Comparison of ENCODE assay signal across 16 cellular contexts in the genomic region with DNA sequence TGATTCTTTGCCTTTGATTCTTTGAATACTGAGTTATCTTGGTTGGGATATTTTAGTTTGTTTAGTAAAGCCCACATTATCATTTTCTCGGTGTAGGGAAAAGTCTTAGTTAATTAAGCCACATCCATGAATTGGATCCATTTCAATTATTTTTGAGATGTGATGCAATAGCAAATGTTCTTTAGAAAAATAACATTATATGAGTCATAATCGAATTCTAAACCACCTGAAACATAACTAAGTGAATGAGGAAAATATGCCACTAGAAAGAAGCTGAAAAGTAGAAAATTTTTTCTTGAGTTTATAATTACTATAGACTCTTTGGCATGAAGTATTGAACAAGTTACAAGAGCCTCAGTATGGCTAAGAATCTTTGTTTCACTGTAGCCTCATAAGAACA. TPM values are rescaled to one million over a fixed set of nuclear protein-coding genes. Genes with fewer than 3 reads are reported as not detected.
"Had no signal": no experiment of that assay in that cellular context is flagged by ENCODE, and none has a peak within 500 bp of the region (broad histone marks: within the 10 kb centered on the region; RNA-seq: fewer than 3 reads in every experiment).

No MANE protein-coding gene starts in this region.

- H3K9me3 ChIP-seq: adrenal gland, left lung, stomach, thoracic aorta had no signal

- H3K4me1 Mint-ChIP-seq: activated CD4-positive, alpha-beta T cell treated with anti-CD3 and anti-CD28 coated beads, Interleukin-2, amount 10 ng/mL, durations not matched to agents 7 days and 5 days; activated T-helper 17 cell treated with anti-CD3 and anti-CD28 coated beads, Interleukin-2, amount 50 U/mL, for 72 hours had no signal

- H3K27ac ChIP-seq: adrenal gland, brain microvascular endothelial cell, left lung, stomach, thoracic aorta had no signal

- H3K36me3 Mint-ChIP-seq: natural killer cell treated with Interleukin-12 subunit alpha and Interleukin-12 subunit beta and Interleukin-15 and Interleukin-18, amount 100 ng/mL, for 72 hours had no signal

- ATAC-seq: activated T-helper 17 cell treated with anti-CD3 and anti-CD28 coated beads, Interleukin-2, amount 50 U/mL, for 72 hours; left lung; natural killer cell treated with Interleukin-12 subunit alpha and Interleukin-12 subunit beta and Interleukin-15 and Interleukin-18, amount 100 ng/mL, for 72 hours had no signal

- H3K9me3 Mint-ChIP-seq: activated CD4-positive, alpha-beta T cell treated with anti-CD3 and anti-CD28 coated beads, Interleukin-2, amount 10 ng/mL, durations not matched to agents 7 days and 5 days; activated naive CD4-positive, alpha-beta T cell treated with anti-CD3 and anti-CD28 coated beads for 36 hours; activated T-helper 17 cell treated with anti-CD3 and anti-CD28 coated beads, Interleukin-2, amount 50 U/mL, for 72 hours had no signal

- H3K4me1 ChIP-seq: adrenal gland, left lung, stomach had no signal

- H3K4me3 Mint-ChIP-seq: activated CD4-positive, alpha-beta T cell treated with anti-CD3 and anti-CD28 coated beads, Interleukin-2, amount 10 ng/mL, durations not matched to agents 7 days and 5 days; activated naive CD4-positive, alpha-beta T cell treated with anti-CD3 and anti-CD28 coated beads for 36 hours; activated T-helper 17 cell treated with anti-CD3 and anti-CD28 coated beads, Interleukin-2, amount 50 U/mL, for 72 hours; natural killer cell treated with Interleukin-12 subunit alpha and Interleukin-12 subunit beta and Interleukin-15 and Interleukin-18, amount 100 ng/mL, for 72 hours had no signal

- DNase-seq: activated CD4-positive, alpha-beta T cell treated with anti-CD3 and anti-CD28 coated beads, Interleukin-2, amount 10 ng/mL, durations not matched to agents 7 days and 5 days; activated CD4-positive, CD25-positive, alpha-beta regulatory T cell; activated CD8-positive, alpha-beta memory T cell treated with anti-CD3 and anti-CD28 coated beads for 24 hours; activated naive CD4-positive, alpha-beta T cell treated with anti-CD3 and anti-CD28 coated beads for 36 hours; adrenal gland; brain microvascular endothelial cell; left lung; mesenchymal stem cell; small intestine; stomach; T-helper 2 cell had no signal

- H3K27ac Mint-ChIP-seq: activated CD4-positive, alpha-beta T cell treated with anti-CD3 and anti-CD28 coated beads, Interleukin-2, amount 10 ng/mL, durations not matched to agents 7 days and 5 days; activated naive CD4-positive, alpha-beta T cell treated with anti-CD3 and anti-CD28 coated beads for 36 hours; activated T-helper 17 cell treated with anti-CD3 and anti-CD28 coated beads, Interleukin-2, amount 50 U/mL, for 72 hours; natural killer cell treated with Interleukin-12 subunit alpha and Interleukin-12 subunit beta and Interleukin-15 and Interleukin-18, amount 100 ng/mL, for 72 hours had no signal

- H3K36me3 ChIP-seq: adrenal gland, brain microvascular endothelial cell, left lung, stomach, thoracic aorta had no signal

- H3K27me3 ChIP-seq: adrenal gland, brain microvascular endothelial cell, left lung, stomach had no signal

- H3K4me3 ChIP-seq: adrenal gland, left lung, stomach, thoracic aorta had no signal

RNA-seq across cellular contexts. Expression of a gene that starts 17.5 kb away (rescaled TPM):
- total RNA-seq: activated CD4-positive, alpha-beta T cell treated with anti-CD3 and anti-CD28 coated beads, Interleukin-2, amount 10 ng/mL, durations not matched to agents 7 days and 5 days; activated naive CD4-positive, alpha-beta T cell treated with anti-CD3 and anti-CD28 coated beads for 36 hours; activated T-helper 17 cell treated with anti-CD3 and anti-CD28 coated beads, Interleukin-2, amount 50 U/mL, for 72 hours; left lung; natural killer cell treated with Interleukin-12 subunit alpha and Interleukin-12 subunit beta and Interleukin-15 and Interleukin-18, amount 100 ng/mL, for 72 hours; osteoblast; thoracic aorta; urinary bladder had no signal

RNA-seq across cellular contexts. Expression of a gene that starts 36.8 kb away (rescaled TPM):
- total RNA-seq: activated CD4-positive, alpha-beta T cell treated with anti-CD3 and anti-CD28 coated beads, Interleukin-2, amount 10 ng/mL, durations not matched to agents 7 days and 5 days; activated naive CD4-positive, alpha-beta T cell treated with anti-CD3 and anti-CD28 coated beads for 36 hours; activated T-helper 17 cell treated with anti-CD3 and anti-CD28 coated beads, Interleukin-2, amount 50 U/mL, for 72 hours; adrenal gland; left lung; natural killer cell treated with Interleukin-12 subunit alpha and Interleukin-12 subunit beta and Interleukin-15 and Interleukin-18, amount 100 ng/mL, for 72 hours; osteoblast; stomach; thoracic aorta had no signal
- polyA plus RNA-seq: adrenal gland, small intestine, stomach had no signal
